In the genomic region with DNA sequence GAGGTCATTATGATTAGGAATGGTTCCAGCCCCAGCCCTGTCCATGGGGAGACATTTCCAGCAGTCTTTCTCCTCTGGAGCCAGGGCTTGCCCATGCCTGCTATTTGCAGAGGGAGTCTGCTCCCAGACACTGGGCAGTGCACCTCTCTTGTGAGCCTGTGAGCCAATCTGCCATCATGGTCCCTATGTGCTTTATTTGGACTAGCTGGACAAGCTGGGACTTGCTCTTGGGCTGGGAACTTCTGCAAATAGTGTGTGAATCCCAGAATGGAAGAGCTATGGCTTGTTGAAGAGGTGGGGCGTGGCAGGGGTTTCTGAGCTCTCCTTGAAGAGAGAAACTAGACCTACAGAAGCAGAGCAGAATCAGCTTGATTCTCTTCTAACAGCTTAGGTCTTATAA, we compare ENCODE assay signal across 18 cellular contexts. TPM values are rescaled to one million over a fixed set of nuclear protein-coding genes. Genes with fewer than 3 reads are reported as not detected.
"Had no signal": no experiment of that assay in that cellular context is flagged by ENCODE, and none has a peak within 500 bp of the region (broad histone marks: within the 10 kb centered on the region; RNA-seq: fewer than 3 reads in every experiment).

No MANE protein-coding gene starts in this region.

- H3K4me3 ChIP-seq: colonic mucosa, left ventricle myocardium inferior, mucosa of descending colon, tibial artery, uterus had no signal

- H3K9me3 ChIP-seq: colonic mucosa, left ventricle myocardium inferior, mucosa of descending colon, tibial artery, uterus had no signal

- H3K27ac ChIP-seq: colonic mucosa, foreskin keratinocyte, left ventricle myocardium inferior, tibial artery, uterus had no signal

- ATAC-seq: activated CD4-positive, alpha-beta T cell treated with anti-CD3 and anti-CD28 coated beads for 36 hours; activated CD8-positive, alpha-beta memory T cell treated with anti-CD3 and anti-CD28 coated beads, Interleukin-2, amount 10 ng/mL, durations not matched to agents 7 days and 5 days; foreskin keratinocyte; mucosa of descending colon; naive thymus-derived CD4-positive, alpha-beta T cell; stimulated activated memory B cell treated with anti-CD40 and anti-IgM and Interleukin-4, amounts not matched to agents 10 μg/mL and 1 μg/mL and 100 μg/mL, for 72 hours had no signal

- H3K36me3 ChIP-seq: colonic mucosa, left ventricle myocardium inferior, tibial artery, uterus had no signal

- H3K4me1 ChIP-seq: colonic mucosa, foreskin keratinocyte, uterus had no signal

- H3K27me3 ChIP-seq: colonic mucosa, foreskin keratinocyte, tibial artery, uterus had no signal

- DNase-seq: activated CD4-positive, alpha-beta memory T cell treated with anti-CD3 and anti-CD28 coated beads for 36 hours; activated CD4-positive, alpha-beta T cell treated with anti-CD3 and anti-CD28 coated beads for 36 hours; activated CD8-positive, alpha-beta memory T cell treated with anti-CD3 and anti-CD28 coated beads, Interleukin-2, amount 10 ng/mL, durations not matched to agents 7 days and 5 days; activated T-cell treated with anti-CD3 and anti-CD28 coated beads, Interleukin-2, amount 50 U/mL, for 1 hour; amniotic stem cell; caudate nucleus; colonic mucosa; glutamatergic neuron; hypothalamus; left ventricle myocardium inferior; mucosa of descending colon; naive thymus-derived CD4-positive, alpha-beta T cell; stimulated activated CD4-positive, alpha-beta T cell treated with anti-CD3 and anti-CD28 coated beads, Interleukin-2, amount 100 ng/mL, for 48 hours; tibial artery; uterus had no signal

RNA-seq across cellular contexts. Expression of a gene that starts 53.7 kb away (rescaled TPM):
- total RNA-seq: activated CD4-positive, alpha-beta memory T cell treated with anti-CD3 and anti-CD28 coated beads for 36 hours; activated CD4-positive, alpha-beta T cell treated with anti-CD3 and anti-CD28 coated beads for 36 hours; activated CD8-positive, alpha-beta memory T cell treated with anti-CD3 and anti-CD28 coated beads, Interleukin-2, amount 10 ng/mL, durations not matched to agents 7 days and 5 days; foreskin keratinocyte; naive thymus-derived CD4-positive, alpha-beta T cell; subcutaneous adipose tissue had no signal
- polyA plus RNA-seq: foreskin keratinocyte; naive thymus-derived CD4-positive, alpha-beta T cell had no signal
